Comparison of ENCODE assay signal across 8 cellular contexts in the genomic region with DNA sequence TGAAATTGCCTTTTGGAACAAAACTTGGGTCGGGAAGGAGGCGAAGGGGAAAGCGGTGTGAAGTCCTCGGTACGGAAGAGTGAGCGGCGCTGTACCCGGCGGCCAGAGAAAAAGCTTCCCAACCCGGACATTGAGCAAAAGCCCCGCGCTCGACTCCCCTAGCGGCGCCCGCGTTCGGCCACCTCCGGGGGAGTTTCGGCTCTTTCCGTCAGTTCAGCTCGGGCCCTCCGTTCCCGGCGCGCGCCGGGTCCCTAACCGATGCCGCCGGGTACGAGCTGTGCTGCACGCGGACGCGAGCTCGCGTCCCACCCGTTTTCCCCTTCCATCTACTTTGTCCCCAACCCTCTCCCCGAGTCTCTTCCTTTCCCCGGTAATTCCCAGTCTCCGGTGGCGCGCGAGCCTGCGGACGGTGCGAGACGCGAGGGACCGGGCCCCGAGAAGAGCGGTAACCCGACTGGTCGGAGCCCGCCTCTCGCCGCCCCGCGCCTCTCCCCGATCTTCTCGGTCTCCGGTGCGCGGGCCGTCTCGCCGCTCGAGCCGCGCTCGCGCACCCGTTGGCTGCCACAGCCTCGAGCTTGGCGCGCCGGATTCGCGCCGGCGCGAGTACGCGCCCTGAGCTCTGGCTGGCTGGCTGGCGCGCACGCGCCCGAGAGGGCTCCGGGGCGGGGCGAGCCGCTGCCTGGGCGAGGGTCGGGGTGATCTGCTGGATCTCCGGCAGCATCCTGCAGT. TPM values are rescaled to one million over a fixed set of nuclear protein-coding genes. Genes with fewer than 3 reads are reported as not detected.
DNase-seq lines count a peak whose midpoint lies in the region; ATAC-seq and TF ChIP-seq lines count a peak whose summit lies in the region.

No MANE protein-coding gene starts in this region.

- H3K9me3 Mint-ChIP-seq in activated T-helper 17 cell treated with anti-CD3 and anti-CD28 coated beads, Interleukin-2, amount 50 U/mL, for 72 hours: no peaks in the 10 kb centered on the region
- H3K9me3 Mint-ChIP-seq in nephron: no peaks in the 10 kb centered on the region

- peak overlapping the region; percentile 91 for H3K4me3 Mint-ChIP-seq in activated T-helper 17 cell treated with anti-CD3 and anti-CD28 coated beads, Interleukin-2, amount 50 U/mL, for 72 hours
- H3K4me3 Mint-ChIP-seq in nephron: peak overlapping the region; percentile 87 to 95 (median 92)

- no peaks in the 10 kb centered on the region for H3K27me3 Mint-ChIP-seq in activated T-helper 17 cell treated with anti-CD3 and anti-CD28 coated beads, Interleukin-2, amount 50 U/mL, for 72 hours
- no peaks in the 10 kb centered on the region for H3K27me3 Mint-ChIP-seq in nephron (ENCODE audit: low read depth)

- DNase-seq in DMS79 (lab: John Stamatoyannopoulos, UW): peak; percentile 90
- DNase-seq in Kasumi-1 (lab: John Stamatoyannopoulos, UW): peak; percentile 86 to 89
- DNase-seq in RPMI7951 (ENCODE audit: low read depth): peak; percentile 92
- peak; percentile 85 for DNase-seq in fibroblast of peridontal ligament (ENCODE audit: extremely low read depth)
- DNase-seq in stimulated activated naive CD4-positive, alpha-beta T cell treated with Interleukin-2 at 50 U/mL for 16 hours (lab: John Stamatoyannopoulos, UW): peak; percentile 84

- H3K27ac Mint-ChIP-seq in activated T-helper 17 cell treated with anti-CD3 and anti-CD28 coated beads, Interleukin-2, amount 50 U/mL, for 72 hours: peak overlapping the region; percentile 83
- peak overlapping the region; percentile 77 to 96 (median 94) for H3K27ac Mint-ChIP-seq in nephron

- H3K36me3 Mint-ChIP-seq in activated T-helper 17 cell treated with anti-CD3 and anti-CD28 coated beads, Interleukin-2, amount 50 U/mL, for 72 hours (ENCODE audit: low read depth): peaks cover 5% of the 10 kb centered on the region
- peaks cover 6% of the 10 kb centered on the region for H3K36me3 Mint-ChIP-seq in nephron (ENCODE audit: low read depth)

- peaks cover 24% of the 10 kb centered on the region for H3K4me1 Mint-ChIP-seq in activated T-helper 17 cell treated with anti-CD3 and anti-CD28 coated beads, Interleukin-2, amount 50 U/mL, for 72 hours
- peaks cover 32% of the 10 kb centered on the region for H3K4me1 Mint-ChIP-seq in nephron

- peak; percentile 56 for ATAC-seq in GM21825 (IDR thresholded peaks at IDR 0.05; ENCODE audit: unreplicated experiment)
- ATAC-seq in activated T-helper 17 cell treated with anti-CD3 and anti-CD28 coated beads, Interleukin-2, amount 50 U/mL, for 72 hours (replicated peaks): peak; percentile 91

- no peak for TF ChIP-seq CTCF in nephron (IDR thresholded peaks at IDR 0.05; ENCODE audit: unreplicated experiment in 3 of 3)

RNA-seq across cellular contexts. Expression of a gene that starts 0.4 kb away (rescaled TPM):
- 14.8 and 17.7 TPM in 2 replicates for total RNA-seq in RPMI7951 (2014; rRNA removed; shearing (Covaris generic))
- 10 to 100 TPM; 15.3 to 16.9 TPM for total RNA-seq in activated T-helper 17 cell treated with anti-CD3 and anti-CD28 coated beads, Interleukin-2, amount 50 U/mL, for 72 hours

RNA-seq across cellular contexts. Expression of a gene that starts 20.1 kb away (rescaled TPM):
- 7.9 and 10.4 TPM in 2 replicates for total RNA-seq in RPMI7951 (2014; rRNA removed; shearing (Covaris generic))
- total RNA-seq in activated T-helper 17 cell treated with anti-CD3 and anti-CD28 coated beads, Interleukin-2, amount 50 U/mL, for 72 hours: not detected

RNA-seq across cellular contexts. Expression of a gene that starts 29.8 kb away (rescaled TPM):
- 1.7 and 3.3 TPM in 2 replicates for total RNA-seq in RPMI7951 (2014; rRNA removed; shearing (Covaris generic))
- total RNA-seq in activated T-helper 17 cell treated with anti-CD3 and anti-CD28 coated beads, Interleukin-2, amount 50 U/mL, for 72 hours: not detected

RNA-seq across cellular contexts. Expression of a gene that starts 43.8 kb away (rescaled TPM):
- 49.3 and 59.5 TPM in 2 replicates for total RNA-seq in RPMI7951 (2014; rRNA removed; shearing (Covaris generic))
- total RNA-seq in activated T-helper 17 cell treated with anti-CD3 and anti-CD28 coated beads, Interleukin-2, amount 50 U/mL, for 72 hours: 10 to 100 TPM; 53.9 to 56.5 TPM

Comparison
In these comparisons a context has a peak if more than half of its experiments do, and no peak if none do; other contexts are left out.
1. Peak in every context shown above with its lines: DNase-seq and ATAC-seq.